Comparison of ENCODE assay signal across 1 cellular context in genomic region chr3:82942041-82942440, GRCh38.
TF ChIP-seq lines count a peak whose summit lies in the region.

No MANE protein-coding gene starts in this region.

TF ChIP-seq in GM12878, 131 proteins besides CTCF, POLR2A, EP300 and RAD21 (continued from another document and continues in another):
- TF ChIP-seq ZBTB4 (CRISPR knock-in tag; IDR thresholded peaks at IDR 0.05) (no peak), NFIC (IDR thresholded peaks at IDR 0.05; ENCODE audit: low read depth, low read length) (peak; percentile 87; the same call in 1 of the 2 replicates), CHD1 (IDR thresholded peaks at IDR 0.05; ENCODE audit: low read depth, low read length) (no peak), CBX5 (IDR thresholded peaks at IDR 0.05; ENCODE audit: low read depth) (no peak), ATF2 (IDR thresholded peaks at IDR 0.05; ENCODE audit: low read length) (peak; percentile 46; the same call in 1 of the 2 replicates), ZNF24 (IDR thresholded peaks at IDR 0.05) (no peak), BCL11A (IDR thresholded peaks at IDR 0.05; ENCODE audit: low read depth, low read length) (peak; percentile 54; the same call in 1 of the 2 replicates), JUND (IDR thresholded peaks at IDR 0.05; ENCODE audit: low read depth, low read length) (0 out of 2 replicates have a peak, but pooled peaks have one; percentile 13), NBN (IDR thresholded peaks at IDR 0.05) (no peak; the same call in 1 of the 2 replicates), ZZZ3 (IDR thresholded peaks at IDR 0.05; ENCODE audit: control insufficient read depth, insufficient read length, low read depth) (no peak), IKZF2 (IDR thresholded peaks at IDR 0.05) (peak; percentile 76 to 77; a peak in 3 of 4 replicates), CHD4 (IDR thresholded peaks at IDR 0.05) (no peak), BHLHE40 (IDR thresholded peaks at IDR 0.05; ENCODE audit: borderline replicate concordance in 1 of 2, low read depth in 2 of 2, low read length in 1 of 2) (no peak), ZNF217 (IDR thresholded peaks at IDR 0.05) (no peak), BRCA1 (IDR thresholded peaks at IDR 0.05; ENCODE audit: low read depth, low read length) (no peak), YY1 (IDR thresholded peaks at IDR 0.05; ENCODE audit: low read depth, low read length) (no peak), BCL3 (IDR thresholded peaks at IDR 0.05; ENCODE audit: borderline replicate concordance, insufficient read depth, low read depth, low read length, poor library complexity, severe bottlenecking) (no peak), POU2F2 (IDR thresholded peaks at IDR 0.05; ENCODE audit: borderline replicate concordance, low read depth, low read length) (no peak), MEF2B (IDR thresholded peaks at IDR 0.05; ENCODE audit: partially characterized antibody, poor library complexity, severe bottlenecking) (peak; percentile 28), ATF7 (IDR thresholded peaks at IDR 0.05; ENCODE audit: low read depth) (peak; percentile 97), MAX (IDR thresholded peaks at IDR 0.05; ENCODE audit: low read depth, low read length) (no peak), CREB1 (IDR thresholded peaks at IDR 0.05; ENCODE audit: low read depth) (peak; percentile 46; the same call in 1 of the 2 replicates), ETV6 (conservative IDR thresholded peaks at IDR 0.05 in 1 of 2, IDR thresholded peaks at IDR 0.05 in 1 of 2; ENCODE audit: borderline replicate concordance in 1 of 2, low read depth in 1 of 2) (peak in 1 of 2 experiments; percentile 87; a peak in 2 of 4 replicates), DPF2 (IDR thresholded peaks at IDR 0.05) (peak; percentile 65; the same call in 1 of the 2 replicates), RCOR1 (conservative IDR thresholded peaks at IDR 0.05; ENCODE audit: low read depth, low read length) (no peak), PAX5 (IDR thresholded peaks at IDR 0.05; ENCODE audit: borderline replicate concordance, low read depth, low read length) (no peak), CBX3 (IDR thresholded peaks at IDR 0.05; ENCODE audit: borderline replicate concordance, low read depth) (no peak), TAF1 (IDR thresholded peaks at IDR 0.05; ENCODE audit: borderline replicate concordance, low read depth, low read length) (no peak), PRDM15 (CRISPR knock-in tag; IDR thresholded peaks at IDR 0.05) (no peak), RBBP5 (conservative IDR thresholded peaks at IDR 0.05) (no peak), STAT3 (IDR thresholded peaks at IDR 0.05; ENCODE audit: low read depth, low read length) (no peak), SKIL (IDR thresholded peaks at IDR 0.05; ENCODE audit: low read depth, poor library complexity, severe bottlenecking) (no peak), ESRRA (IDR thresholded peaks at IDR 0.05; ENCODE audit: low read length) (no peak), HDAC6 (IDR thresholded peaks at IDR 0.05; ENCODE audit: unreplicated experiment) (no peak), WRNIP1 (IDR thresholded peaks at IDR 0.05; ENCODE audit: borderline replicate concordance, low read depth, low read length) (no peak), ZNF687 (IDR thresholded peaks at IDR 0.05) (no peak), PAX8 (IDR thresholded peaks at IDR 0.05) (no peak), ZNF207 (IDR thresholded peaks at IDR 0.05; ENCODE audit: borderline replicate concordance) (no peak), FOXM1 (IDR thresholded peaks at IDR 0.05; ENCODE audit: low read depth, low read length) (peak; percentile 58; the same call in 1 of the 2 replicates), KDM1A (IDR thresholded peaks at IDR 0.05; ENCODE audit: borderline replicate concordance) (no peak), RUNX3 (IDR thresholded peaks at IDR 0.05; ENCODE audit: low read length) (peak; percentile 78; the same call in 1 of the 2 replicates), NFXL1 (IDR thresholded peaks at IDR 0.05; ENCODE audit: borderline replicate concordance) (no peak), ELK1 (IDR thresholded peaks at IDR 0.05; ENCODE audit: low read depth, low read length) (no peak), RB1 (IDR thresholded peaks at IDR 0.05; ENCODE audit: borderline replicate concordance) (no peak), MEF2A (IDR thresholded peaks at IDR 0.05; ENCODE audit: insufficient read depth, low read depth, low read length) (0 out of 2 replicates have a peak, but pooled peaks have one; percentile 15), MTA2 (IDR thresholded peaks at IDR 0.05; ENCODE audit: low read depth) (peak; percentile 75), E2F4 (IDR thresholded peaks at IDR 0.05; ENCODE audit: low read depth, low read length) (no peak), GABPA (IDR thresholded peaks at IDR 0.05; ENCODE audit: low read depth) (peak; percentile 16; the same call in 1 of the 2 replicates)
